Comparison of ENCODE assay signal across 1 cellular context in genomic region chr2:179218848-179219594, GRCh38.
A peak's percentile ranks its signal among the peaks of the same experiment; 100 is the strongest.
TF ChIP-seq lines count a peak whose summit lies in the region.

No MANE protein-coding gene starts in this region.

TF ChIP-seq in HepG2, 621 proteins besides CTCF, POLR2A, EP300 and RAD21 (continued from another document and continues in another):
- no peak for TF ChIP-seq ZBTB40 (IDR thresholded peaks at IDR 0.05)
- no peak for TF ChIP-seq ZBTB40 (CRISPR knock-in tag; IDR thresholded peaks at IDR 0.05)
- TF ChIP-seq ZNF782 (CRISPR knock-in tag; IDR thresholded peaks at IDR 0.05; ENCODE audit: borderline replicate concordance), result no peak
- no peak for TF ChIP-seq FOXO4 (CRISPR knock-in tag; conservative IDR thresholded peaks at IDR 0.05)
- 0 out of 2 replicates have a peak, but pooled peaks have one; percentile 16 for TF ChIP-seq PAXIP1 (CRISPR knock-in tag; conservative IDR thresholded peaks at IDR 0.05)
- no peak for TF ChIP-seq PHF5A (CRISPR knock-in tag; IDR thresholded peaks at IDR 0.05; ENCODE audit: low read depth, unreplicated experiment)
- no peak for TF ChIP-seq GFI1 (CRISPR knock-in tag; IDR thresholded peaks at IDR 0.05; ENCODE audit: borderline replicate concordance)
- TF ChIP-seq ZNF788 (CRISPR knock-in tag; IDR thresholded peaks at IDR 0.05; ENCODE audit: borderline replicate concordance), result no peak
- TF ChIP-seq ZNF747 (CRISPR knock-in tag; IDR thresholded peaks at IDR 0.05; ENCODE audit: borderline replicate concordance), result no peak
- no peak for TF ChIP-seq ZKSCAN5 (CRISPR knock-in tag; IDR thresholded peaks at IDR 0.05)
- TF ChIP-seq CBX5 (CRISPR knock-in tag; IDR thresholded peaks at IDR 0.05; ENCODE audit: borderline replicate concordance), result peak; percentile 59; the same call in 1 of the 2 replicates
- TF ChIP-seq ZNF101 (CRISPR knock-in tag; IDR thresholded peaks at IDR 0.05; ENCODE audit: borderline replicate concordance, low read depth), result no peak
- no peak for TF ChIP-seq AGO1 (IDR thresholded peaks at IDR 0.05; ENCODE audit: low read depth, low read length, poor library complexity, severe bottlenecking)
- TF ChIP-seq ERF (CRISPR knock-in tag; IDR thresholded peaks at IDR 0.05), result peak; percentile 59; the same call in 1 of the 2 replicates
- TF ChIP-seq XRCC5 (optimal IDR thresholded peaks at IDR 0.05; ENCODE audit: low read length), result peak; percentile 28
- no peak for TF ChIP-seq NR2C2 (CRISPR knock-in tag; IDR thresholded peaks at IDR 0.05; ENCODE audit: borderline replicate concordance)
- no peak for TF ChIP-seq ZNF503 (CRISPR knock-in tag; IDR thresholded peaks at IDR 0.05)
- no peak for TF ChIP-seq ATM (IDR thresholded peaks at IDR 0.05; ENCODE audit: borderline replicate concordance)
- TF ChIP-seq ZEB1 (IDR thresholded peaks at IDR 0.05; ENCODE audit: insufficient replicate concordance, low read depth), result no peak
- no peak for TF ChIP-seq TBL1XR1 (IDR thresholded peaks at IDR 0.05; ENCODE audit: borderline replicate concordance, low read length, partially characterized antibody)
- no peak for TF ChIP-seq CEBPB (IDR thresholded peaks at IDR 0.05; ENCODE audit: borderline replicate concordance, low read depth, low read length)
- no peak for TF ChIP-seq NFKBIZ (CRISPR knock-in tag; IDR thresholded peaks at IDR 0.05)
- TF ChIP-seq SCMH1 (CRISPR knock-in tag; IDR thresholded peaks at IDR 0.05; ENCODE audit: borderline replicate concordance), result no peak
- peak; percentile 89; the same call in 1 of the 2 replicates for TF ChIP-seq HMGA1 (CRISPR knock-in tag; conservative IDR thresholded peaks at IDR 0.05)
- peak; percentile 44; the same call in 1 of the 2 replicates for TF ChIP-seq GATAD2A (CRISPR knock-in tag; IDR thresholded peaks at IDR 0.05)
- no peak for TF ChIP-seq ZNF18 (CRISPR knock-in tag; IDR thresholded peaks at IDR 0.05; ENCODE audit: insufficient replicate concordance)
- TF ChIP-seq PPARG (CRISPR knock-in tag; conservative IDR thresholded peaks at IDR 0.05), result peak; percentile 52; the same call in 1 of the 2 replicates
- TF ChIP-seq ZNF432 (CRISPR knock-in tag; IDR thresholded peaks at IDR 0.05; ENCODE audit: borderline replicate concordance), result no peak
- TF ChIP-seq ZNF605 (CRISPR knock-in tag; IDR thresholded peaks at IDR 0.05), result no peak
- TF ChIP-seq MXD4 (CRISPR knock-in tag; IDR thresholded peaks at IDR 0.05), result 0 out of 2 replicates have a peak, but pooled peaks have one; percentile 21
- TF ChIP-seq CEBPG (CRISPR knock-in tag; IDR thresholded peaks at IDR 0.05), result peak; percentile 57
- TF ChIP-seq IKZF5 (CRISPR knock-in tag; IDR thresholded peaks at IDR 0.05), result peak; percentile 42; the same call in 1 of the 2 replicates
- TF ChIP-seq SALL1 (CRISPR knock-in tag; IDR thresholded peaks at IDR 0.05), result no peak
- no peak for TF ChIP-seq BCL6 (CRISPR knock-in tag; IDR thresholded peaks at IDR 0.05)
- no peak for TF ChIP-seq EED (CRISPR knock-in tag; IDR thresholded peaks at IDR 0.05)
- TF ChIP-seq MAFF (IDR thresholded peaks at IDR 0.05; ENCODE audit: low read depth, low read length), result no peak
- no peak for TF ChIP-seq NFE2 (CRISPR knock-in tag; IDR thresholded peaks at IDR 0.05)
- TF ChIP-seq ZNF780A (CRISPR knock-in tag; IDR thresholded peaks at IDR 0.05), result 0 out of 2 replicates have a peak, but pooled peaks have one; percentile 38
- TF ChIP-seq ZNF639 (CRISPR knock-in tag; conservative IDR thresholded peaks at IDR 0.05), result no peak
- TF ChIP-seq PHF21A (CRISPR knock-in tag; IDR thresholded peaks at IDR 0.05), result no peak
- no peak for TF ChIP-seq SATB2 (CRISPR knock-in tag; IDR thresholded peaks at IDR 0.05)
- no peak for TF ChIP-seq RELA (CRISPR knock-in tag; IDR thresholded peaks at IDR 0.05)
